In the genomic region with DNA sequence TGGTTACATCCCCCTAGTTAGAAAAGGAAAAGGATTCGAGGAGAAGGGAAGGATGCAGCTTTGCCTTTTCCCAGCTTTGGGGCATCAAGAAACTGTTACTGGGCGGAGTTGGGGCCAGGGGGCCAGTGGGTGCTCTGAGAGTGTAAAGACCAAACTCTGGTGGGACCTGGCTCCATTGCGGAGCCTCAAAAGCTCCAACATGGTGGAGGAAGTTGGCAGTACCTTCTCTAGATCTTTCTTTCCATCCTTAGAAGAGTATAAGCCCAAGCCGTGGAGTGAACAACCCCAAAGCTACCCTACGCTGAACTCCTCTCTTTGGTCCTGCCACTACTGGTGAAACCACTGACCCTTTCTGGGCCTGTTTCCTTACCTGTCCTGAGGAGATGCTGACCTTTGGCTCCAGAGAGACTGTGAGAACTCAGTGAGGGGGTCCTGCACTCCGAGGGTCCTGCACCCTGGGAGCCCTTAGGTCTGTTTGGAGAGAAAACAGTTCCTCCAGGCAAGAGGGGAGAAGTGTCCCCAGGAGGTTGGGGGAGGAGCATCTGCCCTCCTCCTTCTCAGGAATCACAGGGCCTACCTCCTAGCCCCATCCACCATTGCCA, we compare ENCODE assay signal across 17 cellular contexts. TPM values are rescaled to one million over a fixed set of nuclear protein-coding genes. Genes with fewer than 3 reads are reported as not detected.
A peak's percentile ranks its signal among the peaks of the same experiment; 100 is the strongest.
DNase-seq lines count a peak whose midpoint lies in the region; ATAC-seq and TF ChIP-seq lines count a peak whose summit lies in the region.
"Had no signal": no experiment of that assay in that cellular context is flagged by ENCODE, and none has a peak within 500 bp of the region (broad histone marks: within the 10 kb centered on the region; RNA-seq: fewer than 3 reads in every experiment).

No MANE protein-coding gene starts in this region.

- POLR2A ChIA-PET in T-cell (lab: Charles Lee), result no interaction called here

- H3K9me3 ChIP-seq in iPS-18a (ENCODE audit: control insufficient read depth, low read depth, low read length) (no peaks in the 10 kb centered on the region), stomach (no peaks in the 10 kb centered on the region)
- H3K9me3 ChIP-seq: Caco-2, lower lobe of right lung had no signal

- CTCF ChIA-PET in activated naive CD4-positive, alpha-beta T cell treated with anti-CD3 and anti-CD28 coated beads, Interleukin-2, amount 10 ng/mL, durations not matched to agents 7 days and 5 days (lab: Charles Lee), result no interaction called here
- CTCF ChIA-PET in T-cell (lab: Charles Lee), result no interaction called here

- no peak for DNase-seq in activated naive CD4-positive, alpha-beta T cell treated with anti-CD3 and anti-CD28 coated beads, Interleukin-2, amount 10 ng/mL, durations not matched to agents 7 days and 5 days
- no peak for DNase-seq in activated naive CD4-positive, alpha-beta T cell treated with anti-CD3 and anti-CD28 coated beads, Interleukin-2, amount 50 U/mL, for 72 hours (ENCODE audit: low spot score in 2 of 2)
- DNase-seq in T-cell (no peak), stomach (no peak), mesenteric fat pad (ENCODE audit: low spot score) (no peak), NCI-H2107 treated with DMSO at 0.1 percent for 48 hours (lab: John Stamatoyannopoulos, UW; ENCODE audit: unreplicated experiment) (no peak), brain microvascular endothelial cell (no peak)
- DNase-seq: activated CD4-positive, alpha-beta memory T cell treated with anti-CD3 and anti-CD28 coated beads, Interleukin-2, amount 10 ng/mL, durations not matched to agents 7 days and 5 days; Caco-2; cortex of kidney; foreskin melanocyte; lower lobe of right lung; natural killer cell had no signal

- TF ChIP-seq POLR2A in stomach (IDR thresholded peaks at IDR 0.05), result no peak

- no peak overlapping the region for H3K27ac ChIP-seq in iPS-18a (ENCODE audit: low read length)
- H3K27ac ChIP-seq in stomach, result peak overlapping the region; percentile 77 to 90 (median 85)
- no peak overlapping the region for H3K27ac ChIP-seq in brain microvascular endothelial cell
- H3K27ac ChIP-seq: lower lobe of right lung had no signal

- WGBS in stomach, 5 donors, result 53 to 64% (median 58%) methylated on average over 6 of the region's 6 CpGs

- intact Hi-C loops in stomach (cut with DNase I; ENCODE audit: low total_unique reads), result no loop called here

- H3K4me3 ChIP-seq in iPS-18a (ENCODE audit: low read length) (peak overlapping the region; percentile 64), stomach (peak overlapping the region; percentile 46 to 52 (median 50)), brain microvascular endothelial cell (ENCODE audit: low read depth, low read length) (no peak overlapping the region)

- H3K4me3 Mint-ChIP-seq in activated naive CD4-positive, alpha-beta T cell treated with anti-CD3 and anti-CD28 coated beads, Interleukin-2, amount 10 ng/mL, durations not matched to agents 7 days and 5 days, result peak overlapping the region; percentile 65
- H3K4me3 Mint-ChIP-seq in T-cell, result peak overlapping the region in 2 of 3 donors; percentile 7 to 70

- TF ChIP-seq EP300 in stomach (IDR thresholded peaks at IDR 0.05), result no peak

- H3K9ac ChIP-seq in iPS-18a (ENCODE audit: low read length), result no peak overlapping the region

- no peak overlapping the region for H3K27ac Mint-ChIP-seq in activated naive CD4-positive, alpha-beta T cell treated with anti-CD3 and anti-CD28 coated beads, Interleukin-2, amount 10 ng/mL, durations not matched to agents 7 days and 5 days
- no peak overlapping the region for H3K27ac Mint-ChIP-seq in activated naive CD4-positive, alpha-beta T cell treated with anti-CD3 and anti-CD28 coated beads, Interleukin-2, amount 50 U/mL, for 72 hours
- no peak overlapping the region for H3K27ac Mint-ChIP-seq in T-cell
- H3K27ac Mint-ChIP-seq: activated CD4-positive, alpha-beta memory T cell treated with anti-CD3 and anti-CD28 coated beads, Interleukin-2, amount 10 ng/mL, durations not matched to agents 7 days and 5 days; natural killer cell had no signal

- no peaks in the 10 kb centered on the region for H3K36me3 ChIP-seq in iPS-18a (ENCODE audit: control insufficient read depth, low read depth, low read length)
- H3K36me3 ChIP-seq in stomach, result peaks cover 0 to 19% (median 0%) of the 10 kb centered on the region in 4 donors
- H3K36me3 ChIP-seq in brain microvascular endothelial cell (replicated peaks), result no peaks in the 10 kb centered on the region
- H3K36me3 ChIP-seq: lower lobe of right lung had no signal

- peaks cover 52% of the 10 kb centered on the region for H3K4me1 Mint-ChIP-seq in activated naive CD4-positive, alpha-beta T cell treated with anti-CD3 and anti-CD28 coated beads, Interleukin-2, amount 10 ng/mL, durations not matched to agents 7 days and 5 days
- H3K4me1 Mint-ChIP-seq in T-cell, result peaks cover 47 to 58% (median 52%) of the 10 kb centered on the region in 3 donors

- no peaks in the 10 kb centered on the region for H3K9me3 Mint-ChIP-seq in activated naive CD4-positive, alpha-beta T cell treated with anti-CD3 and anti-CD28 coated beads, Interleukin-2, amount 10 ng/mL, durations not matched to agents 7 days and 5 days
- H3K9me3 Mint-ChIP-seq in activated naive CD4-positive, alpha-beta T cell treated with anti-CD3 and anti-CD28 coated beads, Interleukin-2, amount 50 U/mL, for 72 hours, result no peaks in the 10 kb centered on the region
- no peaks in the 10 kb centered on the region for H3K9me3 Mint-ChIP-seq in T-cell
- H3K9me3 Mint-ChIP-seq: activated CD4-positive, alpha-beta memory T cell treated with anti-CD3 and anti-CD28 coated beads, Interleukin-2, amount 10 ng/mL, durations not matched to agents 7 days and 5 days; natural killer cell had no signal

- in situ Hi-C loops in brain microvascular endothelial cell (cut with HindIII; ENCODE audit: low pct_ligation_motif_present, low sequenced_read_pairs), result no loop called here

- H3K36me3 Mint-ChIP-seq in activated naive CD4-positive, alpha-beta T cell treated with anti-CD3 and anti-CD28 coated beads, Interleukin-2, amount 10 ng/mL, durations not matched to agents 7 days and 5 days, result peaks cover 12% of the 10 kb centered on the region
- H3K36me3 Mint-ChIP-seq in activated naive CD4-positive, alpha-beta T cell treated with anti-CD3 and anti-CD28 coated beads, Interleukin-2, amount 50 U/mL, for 72 hours, result peaks cover 15 to 17% of the 10 kb centered on the region in 2 donors
- H3K36me3 Mint-ChIP-seq in T-cell, result no peaks in the 10 kb centered on the region
- H3K36me3 Mint-ChIP-seq: natural killer cell had no signal

- H3K27me3 ChIP-seq in iPS-18a (ENCODE audit: control insufficient read depth, insufficient read depth, low read length), result peaks cover 97% of the 10 kb centered on the region
- H3K27me3 ChIP-seq in stomach, result peaks cover 12 to 98% (median 95%) of the 10 kb centered on the region in 3 donors
- H3K27me3 ChIP-seq in brain microvascular endothelial cell (replicated peaks), result peaks cover 93% of the 10 kb centered on the region

- H3K4me1 ChIP-seq in iPS-18a (ENCODE audit: control insufficient read depth, low read depth, low read length), result peaks cover 22% of the 10 kb centered on the region
- H3K4me1 ChIP-seq in stomach, result peaks cover 50 to 84% (median 73%) of the 10 kb centered on the region in 4 donors
- H3K4me1 ChIP-seq: Caco-2 had no signal

- TF ChIP-seq CTCF in stomach (IDR thresholded peaks at IDR 0.05) (no peak), brain microvascular endothelial cell (IDR thresholded peaks at IDR 0.05; ENCODE audit: low read depth, low read length, missing control alignments) (no peak)

- H3K27me3 Mint-ChIP-seq in activated naive CD4-positive, alpha-beta T cell treated with anti-CD3 and anti-CD28 coated beads, Interleukin-2, amount 10 ng/mL, durations not matched to agents 7 days and 5 days, result peaks cover 96% of the 10 kb centered on the region
- H3K27me3 Mint-ChIP-seq in T-cell, result peaks cover 56 to 74% of the 10 kb centered on the region in 2 donors

- no peak for ATAC-seq in activated naive CD4-positive, alpha-beta T cell treated with anti-CD3 and anti-CD28 coated beads, Interleukin-2, amount 50 U/mL, for 72 hours
- ATAC-seq in T-cell (replicated peaks in 1 of 4), result no peak
- ATAC-seq: lower lobe of right lung had no signal

RNA-seq across cellular contexts. Expression of gene BARX1, which starts 1.1 kb away (rescaled TPM):
- total RNA-seq in activated naive CD4-positive, alpha-beta T cell treated with anti-CD3 and anti-CD28 coated beads, Interleukin-2, amount 50 U/mL, for 72 hours, result 1 to 10 TPM in 1 of 2 donors, not detected in 1; 9.1 TPM
- total RNA-seq in T-cell (not detected), stomach (100 to 1,000 TPM in 1 of 5 donors, 10 to 100 TPM in 3, not detected in 1; 42.0 to 213 (median 70.4) TPM), mesenteric fat pad (not detected)
- polyA plus RNA-seq in stomach, result 100 to 1,000 TPM; 141 to 256 (median 151) TPM
- total RNA-seq: Caco-2, H4, HT1080, lower lobe of right lung, natural killer cell had no signal
- polyA plus RNA-seq: AG04450 had no signal

Comparison
In these comparisons a context has a peak if more than half of its experiments do, and no peak if none do; other contexts are left out.
1. H3K27ac ChIP-seq: peak in stomach (5 of 5); none in iPS-18a (single experiment) and brain microvascular endothelial cell (single experiment).